In the genomic region with DNA sequence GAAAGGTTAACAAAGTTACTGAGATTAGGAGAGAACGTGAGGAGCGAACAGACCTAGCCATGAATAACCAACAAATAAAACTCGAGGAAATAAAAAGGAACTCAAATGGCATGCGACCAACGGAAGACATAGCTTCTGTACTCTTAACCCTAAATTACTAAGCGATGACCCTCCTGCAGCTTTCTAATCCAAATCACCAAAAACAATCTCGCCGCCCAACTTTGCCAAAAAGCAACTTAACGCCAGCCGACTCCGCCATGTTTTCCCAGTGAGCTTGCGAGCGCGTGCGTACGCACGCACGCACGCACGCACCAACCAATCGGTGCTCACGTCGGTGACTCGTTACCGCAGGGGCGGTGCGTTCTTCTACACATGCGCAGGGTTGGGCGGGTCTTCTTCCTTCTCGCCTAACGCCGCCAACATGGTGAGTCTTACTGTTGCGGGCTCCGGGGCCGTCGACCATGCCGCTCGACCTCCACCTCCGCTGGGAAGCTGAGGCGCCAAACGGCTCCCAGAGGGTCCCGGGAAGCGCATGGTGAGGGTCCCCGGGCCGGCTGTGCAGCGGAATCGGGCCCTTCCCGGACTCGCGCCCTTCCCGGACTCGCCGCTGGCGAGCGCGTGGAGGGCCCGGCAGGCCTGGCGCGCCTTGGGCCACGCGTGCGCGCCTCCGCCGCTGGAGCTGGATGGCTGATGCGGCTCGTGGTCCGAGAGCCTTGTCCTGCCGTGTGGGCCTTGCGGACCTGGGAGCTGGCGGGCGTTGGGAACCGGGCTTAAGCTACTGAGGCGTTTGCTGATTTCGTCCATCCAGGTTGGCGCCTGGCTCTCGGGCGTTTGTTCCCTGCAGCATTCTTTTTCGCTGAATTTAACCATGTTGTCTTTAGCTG, we compare ENCODE assay signal across 1 cellular context.
A peak's percentile ranks its signal among the peaks of the same experiment; 100 is the strongest.
TF ChIP-seq lines count a peak whose summit lies in the region.

A gene (plus strand): TSS at position 400 of the 884 bp plus-strand sequence. CDS start 133 bp downstream, at position 533.

TF ChIP-seq in K562, 482 proteins besides CTCF, POLR2A, EP300 and RAD21 (continued from another document):
- TF ChIP-seq, protein P1, sequence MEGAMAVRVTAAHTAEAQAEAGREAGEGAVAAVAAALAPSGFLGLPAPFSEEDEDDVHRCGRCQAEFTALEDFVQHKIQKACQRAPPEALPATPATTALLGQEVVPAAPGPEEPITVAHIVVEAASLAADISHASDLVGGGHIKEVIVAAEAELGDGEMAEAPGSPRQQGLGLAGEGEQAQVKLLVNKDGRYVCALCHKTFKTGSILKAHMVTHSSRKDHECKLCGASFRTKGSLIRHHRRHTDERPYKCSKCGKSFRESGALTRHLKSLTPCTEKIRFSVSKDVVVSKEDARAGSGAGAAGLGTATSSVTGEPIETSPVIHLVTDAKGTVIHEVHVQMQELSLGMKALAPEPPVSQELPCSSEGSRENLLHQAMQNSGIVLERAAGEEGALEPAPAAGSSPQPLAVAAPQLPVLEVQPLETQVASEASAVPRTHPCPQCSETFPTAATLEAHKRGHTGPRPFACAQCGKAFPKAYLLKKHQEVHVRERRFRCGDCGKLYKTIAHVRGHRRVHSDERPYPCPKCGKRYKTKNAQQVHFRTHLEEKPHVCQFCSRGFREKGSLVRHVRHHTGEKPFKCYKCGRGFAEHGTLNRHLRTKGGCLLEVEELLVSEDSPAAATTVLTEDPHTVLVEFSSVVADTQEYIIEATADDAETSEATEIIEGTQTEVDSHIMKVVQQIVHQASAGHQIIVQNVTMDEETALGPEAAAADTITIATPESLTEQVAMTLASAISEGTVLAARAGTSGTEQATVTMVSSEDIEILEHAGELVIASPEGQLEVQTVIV (CRISPR knock-in tag; IDR thresholded peaks at IDR 0.05; ENCODE audit: borderline replicate concordance) = no peak
- peak; percentile 83 for TF ChIP-seq ZNF431 (CRISPR knock-in tag; IDR thresholded peaks at IDR 0.05)
- TF ChIP-seq MBD2 (IDR thresholded peaks at IDR 0.05; ENCODE audit: borderline replicate concordance, low read depth) = peak; percentile 85; the same call in 1 of the 2 replicates
- no peak; the same call in 1 of the 2 replicates for TF ChIP-seq TCF7 (IDR thresholded peaks at IDR 0.05; ENCODE audit: borderline replicate concordance)
- no peak for TF ChIP-seq ZNF696 (CRISPR knock-in tag; conservative IDR thresholded peaks at IDR 0.05)
- TF ChIP-seq MED1 (CRISPR knock-in tag; IDR thresholded peaks at IDR 0.05; ENCODE audit: borderline replicate concordance) = no peak
- TF ChIP-seq, protein P2, sequence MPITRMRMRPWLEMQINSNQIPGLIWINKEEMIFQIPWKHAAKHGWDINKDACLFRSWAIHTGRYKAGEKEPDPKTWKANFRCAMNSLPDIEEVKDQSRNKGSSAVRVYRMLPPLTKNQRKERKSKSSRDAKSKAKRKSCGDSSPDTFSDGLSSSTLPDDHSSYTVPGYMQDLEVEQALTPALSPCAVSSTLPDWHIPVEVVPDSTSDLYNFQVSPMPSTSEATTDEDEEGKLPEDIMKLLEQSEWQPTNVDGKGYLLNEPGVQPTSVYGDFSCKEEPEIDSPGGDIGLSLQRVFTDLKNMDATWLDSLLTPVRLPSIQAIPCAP (CRISPR knock-in tag; IDR thresholded peaks at IDR 0.05; ENCODE audit: borderline replicate concordance) = 0 out of 2 replicates have a peak, but pooled peaks have one; percentile 49
- TF ChIP-seq, protein P3, sequence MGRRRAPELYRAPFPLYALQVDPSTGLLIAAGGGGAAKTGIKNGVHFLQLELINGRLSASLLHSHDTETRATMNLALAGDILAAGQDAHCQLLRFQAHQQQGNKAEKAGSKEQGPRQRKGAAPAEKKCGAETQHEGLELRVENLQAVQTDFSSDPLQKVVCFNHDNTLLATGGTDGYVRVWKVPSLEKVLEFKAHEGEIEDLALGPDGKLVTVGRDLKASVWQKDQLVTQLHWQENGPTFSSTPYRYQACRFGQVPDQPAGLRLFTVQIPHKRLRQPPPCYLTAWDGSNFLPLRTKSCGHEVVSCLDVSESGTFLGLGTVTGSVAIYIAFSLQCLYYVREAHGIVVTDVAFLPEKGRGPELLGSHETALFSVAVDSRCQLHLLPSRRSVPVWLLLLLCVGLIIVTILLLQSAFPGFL (CRISPR knock-in tag; IDR thresholded peaks at IDR 0.05) = no peak
- TF ChIP-seq ZNF175 (CRISPR knock-in tag; IDR thresholded peaks at IDR 0.05; ENCODE audit: low read depth) = peak; percentile 64; the same call in 1 of the 2 replicates
- TF ChIP-seq CEBPB (tag; IDR thresholded peaks at IDR 0.05) = no peak
- peak; percentile 3; the same call in 1 of the 2 replicates for TF ChIP-seq BRD4 (IDR thresholded peaks at IDR 0.05)
- peak; percentile 66; the same call in 1 of the 2 replicates for TF ChIP-seq NBN (IDR thresholded peaks at IDR 0.05; ENCODE audit: low read depth)
- TF ChIP-seq ZNF561 (CRISPR knock-in tag; conservative IDR thresholded peaks at IDR 0.05) = no peak
- TF ChIP-seq ZNF282 (CRISPR knock-in tag; IDR thresholded peaks at IDR 0.05) = peak; percentile 89; the same call in 1 of the 2 replicates
- no peak for TF ChIP-seq SMAD3 (CRISPR knock-in tag; conservative IDR thresholded peaks at IDR 0.05)
- TF ChIP-seq ELF2 (CRISPR knock-in tag; IDR thresholded peaks at IDR 0.05) = peak; percentile 76
- TF ChIP-seq ZSCAN29 (IDR thresholded peaks at IDR 0.05) = no peak
- 0 out of 2 replicates have a peak, but pooled peaks have one; percentile 24 for TF ChIP-seq ZNF717 (CRISPR knock-in tag; IDR thresholded peaks at IDR 0.05)
- TF ChIP-seq, protein P4, sequence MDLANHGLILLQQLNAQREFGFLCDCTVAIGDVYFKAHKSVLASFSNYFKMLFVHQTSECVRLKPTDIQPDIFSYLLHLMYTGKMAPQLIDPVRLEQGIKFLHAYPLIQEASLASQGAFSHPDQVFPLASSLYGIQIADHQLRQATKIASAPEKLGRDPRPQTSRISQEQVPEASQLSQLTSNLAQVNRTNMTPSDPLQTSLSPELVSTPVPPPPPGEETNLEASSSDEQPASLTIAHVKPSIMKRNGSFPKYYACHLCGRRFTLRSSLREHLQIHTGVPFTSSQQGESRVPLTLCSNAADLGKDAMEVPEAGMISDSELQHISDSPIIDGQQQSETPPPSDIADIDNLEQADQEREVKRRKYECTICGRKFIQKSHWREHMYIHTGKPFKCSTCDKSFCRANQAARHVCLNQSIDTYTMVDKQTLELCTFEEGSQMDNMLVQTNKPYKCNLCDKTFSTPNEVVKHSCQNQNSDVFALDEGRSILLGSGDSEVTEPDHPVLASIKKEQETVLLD (IDR thresholded peaks at IDR 0.05) = peak; percentile 100
- TF ChIP-seq ZC3H8 (IDR thresholded peaks at IDR 0.05) = no peak
- TF ChIP-seq TCF3 (CRISPR knock-in tag; IDR thresholded peaks at IDR 0.05) = no peak
- no peak for TF ChIP-seq SREBF2 (CRISPR knock-in tag; IDR thresholded peaks at IDR 0.05)
- TF ChIP-seq NONO (IDR thresholded peaks at IDR 0.05; ENCODE audit: low read depth in 2 of 2, low read length in 1 of 2) = peak; percentile 69 to 73; a peak in 2 of 4 replicates
- TF ChIP-seq TRIM28 (IDR thresholded peaks at IDR 0.05) = no peak
- peak; percentile 97 for TF ChIP-seq POLR2H (tag; IDR thresholded peaks at IDR 0.05; ENCODE audit: low read depth)
- TF ChIP-seq, protein P5, sequence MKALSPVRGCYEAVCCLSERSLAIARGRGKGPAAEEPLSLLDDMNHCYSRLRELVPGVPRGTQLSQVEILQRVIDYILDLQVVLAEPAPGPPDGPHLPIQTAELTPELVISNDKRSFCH (CRISPR knock-in tag; IDR thresholded peaks at IDR 0.05) = no peak
- TF ChIP-seq, protein P5 (tag; IDR thresholded peaks at IDR 0.05) = peak; percentile 44; the same call in 1 of the 2 replicates
- peak; percentile 57 for TF ChIP-seq JUND (IDR thresholded peaks at IDR 0.05; ENCODE audit: borderline replicate concordance, low read depth, low read length)
- TF ChIP-seq JUND (tag; IDR thresholded peaks at IDR 0.05; ENCODE audit: borderline replicate concordance, low read depth, low read length) = peak; percentile 60; the same call in 1 of the 3 replicates
- TF ChIP-seq GABPB1 (CRISPR knock-in tag; IDR thresholded peaks at IDR 0.05) = no peak; the same call in 1 of the 2 replicates
- peak; percentile 81 for TF ChIP-seq CCNT2 (IDR thresholded peaks at IDR 0.05; ENCODE audit: borderline replicate concordance, extremely low read depth, insufficient read length, low read depth, low read length)
- TF ChIP-seq ZZZ3 (IDR thresholded peaks at IDR 0.05) = 0 out of 2 replicates have a peak, but pooled peaks have one; percentile 57
- TF ChIP-seq, protein P6, sequence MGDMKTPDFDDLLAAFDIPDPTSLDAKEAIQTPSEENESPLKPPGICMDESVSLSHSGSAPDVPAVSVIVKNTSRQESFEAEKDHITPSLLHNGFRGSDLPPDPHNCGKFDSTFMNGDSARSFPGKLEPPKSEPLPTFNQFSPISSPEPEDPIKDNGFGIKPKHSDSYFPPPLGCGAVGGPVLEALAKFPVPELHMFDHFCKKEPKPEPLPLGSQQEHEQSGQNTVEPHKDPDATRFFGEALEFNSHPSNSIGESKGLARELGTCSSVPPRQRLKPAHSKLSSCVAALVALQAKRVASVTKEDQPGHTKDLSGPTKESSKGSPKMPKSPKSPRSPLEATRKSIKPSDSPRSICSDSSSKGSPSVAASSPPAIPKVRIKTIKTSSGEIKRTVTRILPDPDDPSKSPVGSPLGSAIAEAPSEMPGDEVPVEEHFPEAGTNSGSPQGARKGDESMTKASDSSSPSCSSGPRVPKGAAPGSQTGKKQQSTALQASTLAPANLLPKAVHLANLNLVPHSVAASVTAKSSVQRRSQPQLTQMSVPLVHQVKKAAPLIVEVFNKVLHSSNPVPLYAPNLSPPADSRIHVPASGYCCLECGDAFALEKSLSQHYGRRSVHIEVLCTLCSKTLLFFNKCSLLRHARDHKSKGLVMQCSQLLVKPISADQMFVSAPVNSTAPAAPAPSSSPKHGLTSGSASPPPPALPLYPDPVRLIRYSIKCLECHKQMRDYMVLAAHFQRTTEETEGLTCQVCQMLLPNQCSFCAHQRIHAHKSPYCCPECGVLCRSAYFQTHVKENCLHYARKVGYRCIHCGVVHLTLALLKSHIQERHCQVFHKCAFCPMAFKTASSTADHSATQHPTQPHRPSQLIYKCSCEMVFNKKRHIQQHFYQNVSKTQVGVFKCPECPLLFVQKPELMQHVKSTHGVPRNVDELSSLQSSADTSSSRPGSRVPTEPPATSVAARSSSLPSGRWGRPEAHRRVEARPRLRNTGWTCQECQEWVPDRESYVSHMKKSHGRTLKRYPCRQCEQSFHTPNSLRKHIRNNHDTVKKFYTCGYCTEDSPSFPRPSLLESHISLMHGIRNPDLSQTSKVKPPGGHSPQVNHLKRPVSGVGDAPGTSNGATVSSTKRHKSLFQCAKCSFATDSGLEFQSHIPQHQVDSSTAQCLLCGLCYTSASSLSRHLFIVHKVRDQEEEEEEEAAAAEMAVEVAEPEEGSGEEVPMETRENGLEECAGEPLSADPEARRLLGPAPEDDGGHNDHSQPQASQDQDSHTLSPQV (IDR thresholded peaks at IDR 0.05) = peak; percentile 73
- TF ChIP-seq, protein P7, sequence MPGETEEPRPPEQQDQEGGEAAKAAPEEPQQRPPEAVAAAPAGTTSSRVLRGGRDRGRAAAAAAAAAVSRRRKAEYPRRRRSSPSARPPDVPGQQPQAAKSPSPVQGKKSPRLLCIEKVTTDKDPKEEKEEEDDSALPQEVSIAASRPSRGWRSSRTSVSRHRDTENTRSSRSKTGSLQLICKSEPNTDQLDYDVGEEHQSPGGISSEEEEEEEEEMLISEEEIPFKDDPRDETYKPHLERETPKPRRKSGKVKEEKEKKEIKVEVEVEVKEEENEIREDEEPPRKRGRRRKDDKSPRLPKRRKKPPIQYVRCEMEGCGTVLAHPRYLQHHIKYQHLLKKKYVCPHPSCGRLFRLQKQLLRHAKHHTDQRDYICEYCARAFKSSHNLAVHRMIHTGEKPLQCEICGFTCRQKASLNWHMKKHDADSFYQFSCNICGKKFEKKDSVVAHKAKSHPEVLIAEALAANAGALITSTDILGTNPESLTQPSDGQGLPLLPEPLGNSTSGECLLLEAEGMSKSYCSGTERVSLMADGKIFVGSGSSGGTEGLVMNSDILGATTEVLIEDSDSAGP (CRISPR knock-in tag; IDR thresholded peaks at IDR 0.05) = no peak
- TF ChIP-seq COPS2 (conservative IDR thresholded peaks at IDR 0.05) = no peak
- peak; percentile 90 for TF ChIP-seq CHD1 (IDR thresholded peaks at IDR 0.05; ENCODE audit: low read length)
- TF ChIP-seq HNRNPH1 (optimal IDR thresholded peaks at IDR 0.05; ENCODE audit: low read depth, low read length) = no peak
- TF ChIP-seq, protein P8, sequence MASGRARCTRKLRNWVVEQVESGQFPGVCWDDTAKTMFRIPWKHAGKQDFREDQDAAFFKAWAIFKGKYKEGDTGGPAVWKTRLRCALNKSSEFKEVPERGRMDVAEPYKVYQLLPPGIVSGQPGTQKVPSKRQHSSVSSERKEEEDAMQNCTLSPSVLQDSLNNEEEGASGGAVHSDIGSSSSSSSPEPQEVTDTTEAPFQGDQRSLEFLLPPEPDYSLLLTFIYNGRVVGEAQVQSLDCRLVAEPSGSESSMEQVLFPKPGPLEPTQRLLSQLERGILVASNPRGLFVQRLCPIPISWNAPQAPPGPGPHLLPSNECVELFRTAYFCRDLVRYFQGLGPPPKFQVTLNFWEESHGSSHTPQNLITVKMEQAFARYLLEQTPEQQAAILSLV (tag; IDR thresholded peaks at IDR 0.05) = no peak
- TF ChIP-seq XRCC3 (IDR thresholded peaks at IDR 0.05) = no peak
- TF ChIP-seq, protein P9, sequence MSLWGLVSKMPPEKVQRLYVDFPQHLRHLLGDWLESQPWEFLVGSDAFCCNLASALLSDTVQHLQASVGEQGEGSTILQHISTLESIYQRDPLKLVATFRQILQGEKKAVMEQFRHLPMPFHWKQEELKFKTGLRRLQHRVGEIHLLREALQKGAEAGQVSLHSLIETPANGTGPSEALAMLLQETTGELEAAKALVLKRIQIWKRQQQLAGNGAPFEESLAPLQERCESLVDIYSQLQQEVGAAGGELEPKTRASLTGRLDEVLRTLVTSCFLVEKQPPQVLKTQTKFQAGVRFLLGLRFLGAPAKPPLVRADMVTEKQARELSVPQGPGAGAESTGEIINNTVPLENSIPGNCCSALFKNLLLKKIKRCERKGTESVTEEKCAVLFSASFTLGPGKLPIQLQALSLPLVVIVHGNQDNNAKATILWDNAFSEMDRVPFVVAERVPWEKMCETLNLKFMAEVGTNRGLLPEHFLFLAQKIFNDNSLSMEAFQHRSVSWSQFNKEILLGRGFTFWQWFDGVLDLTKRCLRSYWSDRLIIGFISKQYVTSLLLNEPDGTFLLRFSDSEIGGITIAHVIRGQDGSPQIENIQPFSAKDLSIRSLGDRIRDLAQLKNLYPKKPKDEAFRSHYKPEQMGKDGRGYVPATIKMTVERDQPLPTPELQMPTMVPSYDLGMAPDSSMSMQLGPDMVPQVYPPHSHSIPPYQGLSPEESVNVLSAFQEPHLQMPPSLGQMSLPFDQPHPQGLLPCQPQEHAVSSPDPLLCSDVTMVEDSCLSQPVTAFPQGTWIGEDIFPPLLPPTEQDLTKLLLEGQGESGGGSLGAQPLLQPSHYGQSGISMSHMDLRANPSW (CRISPR knock-in tag; IDR thresholded peaks at IDR 0.05) = no peak
- TF ChIP-seq ZNF324 (CRISPR knock-in tag; IDR thresholded peaks at IDR 0.05) = no peak
- TF ChIP-seq, protein P10, sequence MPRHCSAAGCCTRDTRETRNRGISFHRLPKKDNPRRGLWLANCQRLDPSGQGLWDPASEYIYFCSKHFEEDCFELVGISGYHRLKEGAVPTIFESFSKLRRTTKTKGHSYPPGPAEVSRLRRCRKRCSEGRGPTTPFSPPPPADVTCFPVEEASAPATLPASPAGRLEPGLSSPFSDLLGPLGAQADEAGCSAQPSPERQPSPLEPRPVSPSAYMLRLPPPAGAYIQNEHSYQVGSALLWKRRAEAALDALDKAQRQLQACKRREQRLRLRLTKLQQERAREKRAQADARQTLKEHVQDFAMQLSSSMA (CRISPR knock-in tag; IDR thresholded peaks at IDR 0.05) = no peak; the same call in 1 of the 2 replicates
- TF ChIP-seq ZNF644 (tag; IDR thresholded peaks at IDR 0.05; ENCODE audit: low read depth) = no peak; the same call in 1 of the 2 replicates
